Comparison of ENCODE assay signal across 1 cellular context in genomic region chr14:61222388-61222787, GRCh38.
TF ChIP-seq lines count a peak whose summit lies in the region.

No MANE protein-coding gene starts in this region.

TF ChIP-seq in GM23338, 12 proteins besides CTCF, POLR2A, EP300 and RAD21 (continued from another document):
- TF ChIP-seq ZNF462 (CRISPR knock-in tag; IDR thresholded peaks at IDR 0.05) (no peak), ETS1 (IDR thresholded peaks at IDR 0.05) (no peak), JUNB (IDR thresholded peaks at IDR 0.05; ENCODE audit: unreplicated experiment) (no peak), STAT1 (IDR thresholded peaks at IDR 0.05; ENCODE audit: unreplicated experiment) (no peak)
